13 cellular contexts compared by ENCODE assay signal in the genomic region with DNA sequence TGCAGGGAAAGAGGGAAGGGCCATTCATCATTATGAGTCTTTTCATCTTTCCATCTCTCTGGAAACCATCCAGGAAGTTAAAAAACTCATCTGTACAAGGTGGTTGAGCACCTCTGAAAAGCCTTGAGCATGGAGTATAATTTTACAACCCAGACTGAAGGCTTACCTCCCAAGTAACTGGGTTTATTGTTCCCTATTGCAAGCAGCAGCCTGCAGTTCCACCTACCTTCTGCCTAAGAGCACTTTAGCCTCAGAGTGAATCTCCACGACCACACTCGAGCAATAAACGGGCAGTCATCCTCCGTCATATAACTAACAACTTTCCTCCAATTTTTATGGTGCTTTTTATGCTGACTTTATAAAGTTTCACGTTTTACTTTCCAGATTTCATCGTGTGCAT. TPM values are rescaled to one million over a fixed set of nuclear protein-coding genes. Genes with fewer than 3 reads are reported as not detected.
"Had no signal": no experiment of that assay in that cellular context is flagged by ENCODE, and none has a peak within 500 bp of the region (broad histone marks: within the 10 kb centered on the region; RNA-seq: fewer than 3 reads in every experiment).

No MANE protein-coding gene starts in this region.

- H3K9me3 ChIP-seq: esophagus squamous epithelium, ovary, thyroid gland had no signal

- DNase-seq: activated CD4-positive, alpha-beta memory T cell treated with anti-CD3 and anti-CD28 coated beads for 36 hours; activated naive CD8-positive, alpha-beta T cell treated with anti-CD3 and anti-CD28 coated beads, Interleukin-2, amount 10 ng/mL, durations not matched to agents 7 days and 5 days; activated T-cell treated with anti-CD3 and anti-CD28 coated beads, Interleukin-2, amount 50 U/mL, for 48 hours; anterior cingulate cortex; cerebellar nuclear complex; esophagus squamous epithelium; head of caudate nucleus; left ventricle myocardium inferior; ovary; stimulated activated CD4-positive, alpha-beta T cell treated with anti-CD3 and anti-CD28 coated beads, Interleukin-15, amount 100 ng/mL, for 24 hours; stimulated activated CD4-positive, alpha-beta T cell treated with anti-CD3 and anti-CD28 coated beads, Interleukin-4, amount 100 ng/mL, for 4 hours; thyroid gland had no signal

- H3K36me3 ChIP-seq: esophagus squamous epithelium, left ventricle myocardium inferior, neural progenitor cell, ovary, thyroid gland had no signal

- H3K4me3 Mint-ChIP-seq: activated CD4-positive, alpha-beta memory T cell treated with anti-CD3 and anti-CD28 coated beads for 36 hours; activated naive CD8-positive, alpha-beta T cell treated with anti-CD3 and anti-CD28 coated beads, Interleukin-2, amount 10 ng/mL, durations not matched to agents 7 days and 5 days; neural progenitor cell had no signal

- H3K36me3 Mint-ChIP-seq: activated CD4-positive, alpha-beta memory T cell treated with anti-CD3 and anti-CD28 coated beads for 36 hours; activated naive CD8-positive, alpha-beta T cell treated with anti-CD3 and anti-CD28 coated beads, Interleukin-2, amount 10 ng/mL, durations not matched to agents 7 days and 5 days; neural progenitor cell had no signal

- H3K27ac Mint-ChIP-seq: activated CD4-positive, alpha-beta memory T cell treated with anti-CD3 and anti-CD28 coated beads for 36 hours; activated naive CD8-positive, alpha-beta T cell treated with anti-CD3 and anti-CD28 coated beads, Interleukin-2, amount 10 ng/mL, durations not matched to agents 7 days and 5 days; neural progenitor cell had no signal

- H2AFZ ChIP-seq: neural progenitor cell had no signal

- H3K4me2 ChIP-seq: neural progenitor cell had no signal

- H3K9me3 Mint-ChIP-seq: activated naive CD8-positive, alpha-beta T cell treated with anti-CD3 and anti-CD28 coated beads, Interleukin-2, amount 10 ng/mL, durations not matched to agents 7 days and 5 days; neural progenitor cell had no signal

- H3K27ac ChIP-seq: esophagus squamous epithelium, left ventricle myocardium inferior, neural progenitor cell, ovary, thyroid gland had no signal

- H3K4me1 ChIP-seq: neural progenitor cell had no signal

- H3K27me3 ChIP-seq: esophagus squamous epithelium, neural progenitor cell, ovary, thyroid gland had no signal

- H3K4me3 ChIP-seq: esophagus squamous epithelium, left ventricle myocardium inferior, neural progenitor cell, ovary, thyroid gland had no signal

RNA-seq across cellular contexts. Expression of a gene that starts 33.3 kb away (rescaled TPM):
- total RNA-seq: activated naive CD8-positive, alpha-beta T cell treated with anti-CD3 and anti-CD28 coated beads, Interleukin-2, amount 10 ng/mL, durations not matched to agents 7 days and 5 days had no signal
